In the genomic region with DNA sequence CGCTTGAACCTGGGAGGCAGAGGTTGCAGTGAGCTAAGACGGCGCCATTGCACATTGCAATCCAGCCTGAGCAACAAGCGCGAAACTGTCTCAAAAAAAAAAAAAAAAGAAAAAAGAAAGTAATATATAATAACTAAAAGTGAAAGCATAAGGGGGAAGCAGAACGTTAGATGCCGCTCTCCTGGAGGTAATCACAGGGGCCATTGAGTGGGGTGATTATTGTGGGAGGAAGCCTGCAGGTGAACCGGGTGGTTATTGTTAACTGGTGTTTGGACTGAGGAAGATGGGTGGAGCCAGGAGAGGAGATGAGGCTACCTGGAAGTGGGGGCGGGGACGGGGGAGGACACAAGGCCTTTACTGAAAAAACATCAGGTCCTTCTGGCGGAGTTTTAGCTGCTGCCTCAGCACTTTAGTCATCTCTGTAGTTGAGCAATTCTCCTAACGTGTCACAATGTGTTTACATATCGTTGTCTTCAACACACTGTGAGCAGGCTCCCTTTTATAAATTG, we compare ENCODE assay signal across 9 cellular contexts. TPM values are rescaled to one million over a fixed set of nuclear protein-coding genes. Genes with fewer than 3 reads are reported as not detected.
A peak's percentile ranks its signal among the peaks of the same experiment; 100 is the strongest.
DNase-seq lines count a peak whose midpoint lies in the region; ATAC-seq and TF ChIP-seq lines count a peak whose summit lies in the region.
"Had no signal": no experiment of that assay in that cellular context is flagged by ENCODE, and none has a peak within 500 bp of the region (broad histone marks: within the 10 kb centered on the region; RNA-seq: fewer than 3 reads in every experiment).

No MANE protein-coding gene starts in this region.

- TF ChIP-seq CTCF in fibroblast of pulmonary artery (IDR thresholded peaks at IDR 0.05; ENCODE audit: low read length, missing control alignments): no peak

- H3K4me1 Mint-ChIP-seq in activated CD4-positive, alpha-beta T cell treated with anti-CD3 and anti-CD28 coated beads, Interleukin-2, amount 10 ng/mL, durations not matched to agents 24 days and 14 days: peaks cover 34% of the 10 kb centered on the region

- H3K9me3 Mint-ChIP-seq in activated CD4-positive, alpha-beta T cell treated with anti-CD3 and anti-CD28 coated beads, Interleukin-2, amount 10 ng/mL, durations not matched to agents 24 days and 14 days: no peaks in the 10 kb centered on the region

- peak; percentile 28 to 39 for DNase-seq in activated CD4-positive, alpha-beta T cell treated with anti-CD3 and anti-CD28 coated beads for 24 hours (ENCODE audit: low read depth in 2 of 2)
- DNase-seq in activated CD4-positive, alpha-beta T cell treated with anti-CD3 and anti-CD28 coated beads for 1 hour: no peak
- peak; percentile 86 for DNase-seq in activated CD4-positive, alpha-beta T cell treated with anti-CD3 and anti-CD28 coated beads, Interleukin-2, amount 10 ng/mL, durations not matched to agents 24 days and 14 days
- DNase-seq in fibroblast of pulmonary artery (ENCODE audit: low read depth) (peak; percentile 81), NCI-H1092 (lab: John Stamatoyannopoulos, UW) (no peak), dermis blood vessel endothelial cell (no peak)
- DNase-seq in stimulated activated CD8-positive, alpha-beta memory T cell treated with anti-CD3 and anti-CD28 coated beads, Interleukin-15, amount 100 ng/mL, for 48 hours (ENCODE audit: low read depth in 2 of 2): peak; percentile 34 to 55

- H3K27me3 Mint-ChIP-seq in activated CD4-positive, alpha-beta T cell treated with anti-CD3 and anti-CD28 coated beads, Interleukin-2, amount 10 ng/mL, durations not matched to agents 24 days and 14 days: peaks cover 13% of the 10 kb centered on the region

- H3K27ac Mint-ChIP-seq in activated CD4-positive, alpha-beta T cell treated with anti-CD3 and anti-CD28 coated beads, Interleukin-2, amount 10 ng/mL, durations not matched to agents 24 days and 14 days: peak overlapping the region; percentile 91

- peak; percentile 36 for ATAC-seq in HG03571 (IDR thresholded peaks at IDR 0.05; ENCODE audit: unreplicated experiment)

- intact Hi-C loops in activated CD4-positive, alpha-beta T cell treated with anti-CD3 and anti-CD28 coated beads, Interleukin-2, amount 10 ng/mL, durations not matched to agents 24 days and 14 days (cut with micrococcal nuclease): loop anchor here (1.0 to 2.0 kb wide), 2 partner anchors 12 to 18 kb away; no protein-coding TSS in a partner anchor

- H3K36me3 Mint-ChIP-seq in activated CD4-positive, alpha-beta T cell treated with anti-CD3 and anti-CD28 coated beads, Interleukin-2, amount 10 ng/mL, durations not matched to agents 24 days and 14 days (ENCODE audit: low read depth): no peaks in the 10 kb centered on the region

- H3K4me3 ChIP-seq in fibroblast of pulmonary artery (replicated peaks; ENCODE audit: low read depth, low read length): no peak overlapping the region
- H3K4me3 ChIP-seq: BLaER1 had no signal

- peak overlapping the region; percentile 83 for H3K4me3 Mint-ChIP-seq in activated CD4-positive, alpha-beta T cell treated with anti-CD3 and anti-CD28 coated beads, Interleukin-2, amount 10 ng/mL, durations not matched to agents 24 days and 14 days

RNA-seq across cellular contexts. Expression of a gene that starts 5.3 kb away (rescaled TPM):
- total RNA-seq in activated CD4-positive, alpha-beta T cell treated with anti-CD3 and anti-CD28 coated beads, Interleukin-2, amount 10 ng/mL, durations not matched to agents 24 days and 14 days: 18.0 and 19.4 TPM in 2 replicates
- total RNA-seq in dermis blood vessel endothelial cell: 106 and 177 TPM in 2 replicates

Comparison
In these comparisons a context has a peak if more than half of its experiments do, and no peak if none do; other contexts are left out.
1. DNase-seq: peak in activated CD4-positive, alpha-beta T cell treated with anti-CD3 and anti-CD28 coated beads for 24 hours (2 of 2), activated CD4-positive, alpha-beta T cell treated with anti-CD3 and anti-CD28 coated beads, Interleukin-2, amount 10 ng/mL, durations not matched to agents 24 days and 14 days (single experiment), fibroblast of pulmonary artery (single experiment) and stimulated activated CD8-positive, alpha-beta memory T cell treated with anti-CD3 and anti-CD28 coated beads, Interleukin-15, amount 100 ng/mL, for 48 hours (2 of 2); none in activated CD4-positive, alpha-beta T cell treated with anti-CD3 and anti-CD28 coated beads for 1 hour (single experiment), NCI-H1092 (single experiment) and dermis blood vessel endothelial cell (single experiment).